In genomic region chrX:97563531-97564133, GRCh38 we compare ENCODE assay signal across 8 cellular contexts.
DNase-seq lines count a peak whose midpoint lies in the region; ATAC-seq and TF ChIP-seq lines count a peak whose summit lies in the region.

No MANE protein-coding gene starts in this region.

- ATAC-seq in GM18867 (IDR thresholded peaks at IDR 0.05; ENCODE audit: unreplicated experiment) (peak; percentile 99), HG03064 (IDR thresholded peaks at IDR 0.05; ENCODE audit: low read depth, unreplicated experiment) (peak; percentile 99), aorta (ENCODE audit: low FRiP score) (peak; percentile 70)

- peak overlapping the region; percentile 69 for H3K4me3 Mint-ChIP-seq in activated T-cell treated with anti-CD3 and anti-CD28 coated beads, Interleukin-2, amount 50 U/mL, for 24 hours

- TF ChIP-seq CTCF in fibroblast of pulmonary artery (IDR thresholded peaks at IDR 0.05; ENCODE audit: low read length, missing control alignments), result no peak

- H3K36me3 Mint-ChIP-seq in activated T-cell treated with anti-CD3 and anti-CD28 coated beads, Interleukin-2, amount 50 U/mL, for 24 hours (ENCODE audit: low read depth), result no peaks in the 10 kb centered on the region

- DNase-seq in ACHN (peak; percentile 70), NOMO-1 (lab: John Stamatoyannopoulos, UW; ENCODE audit: unreplicated experiment in 2 of 2) (peak; percentile 71 to 86), fibroblast of pulmonary artery (ENCODE audit: low read depth) (peak; percentile 72), pulmonary artery endothelial cell (ENCODE audit: low read depth, low spot score) (peak; percentile 17), aorta (peak in 1 of 2 donors; percentile 63)
- DNase-seq in activated T-cell treated with anti-CD3 and anti-CD28 coated beads, Interleukin-2, amount 50 U/mL, for 24 hours, result peak; percentile 49

- peak overlapping the region; percentile 85 for H3K27ac Mint-ChIP-seq in activated T-cell treated with anti-CD3 and anti-CD28 coated beads, Interleukin-2, amount 50 U/mL, for 24 hours

- H3K27me3 ChIP-seq in aorta (ENCODE audit: control insufficient read depth in 1 of 2, insufficient read depth in 2 of 2, low read length in 1 of 2), result no peaks in the 10 kb centered on the region

- H3K27me3 Mint-ChIP-seq in activated T-cell treated with anti-CD3 and anti-CD28 coated beads, Interleukin-2, amount 50 U/mL, for 24 hours, result no peaks in the 10 kb centered on the region

- peaks cover 26% of the 10 kb centered on the region for H3K4me1 Mint-ChIP-seq in activated T-cell treated with anti-CD3 and anti-CD28 coated beads, Interleukin-2, amount 50 U/mL, for 24 hours (ENCODE audit: low read depth)

- no peaks in the 10 kb centered on the region for H3K36me3 ChIP-seq in aorta (ENCODE audit: control insufficient read depth in 1 of 2, insufficient read depth in 2 of 2, low read length in 1 of 2)

- H3K4me1 ChIP-seq in aorta (ENCODE audit: control insufficient read depth in 1 of 2, insufficient read depth in 2 of 2, low read length in 2 of 2), result no peaks in the 10 kb centered on the region

- intact Hi-C loops in aorta (cut with DNase I), result no loop called here

- no peak overlapping the region for H3K27ac ChIP-seq in aorta (ENCODE audit: low read depth in 1 of 2, low read length in 2 of 2)

- in situ Hi-C loops in ACHN (cut with HindIII; ENCODE audit: low pct_ligation_motif_present, low pct_unique_long_range_greater_than_20kb, low sequenced_read_pairs), result no loop called here

- WGBS in aorta, 2 donors, result 2 to 32% methylated on average over 4 of the region's 4 CpGs

- no peaks in the 10 kb centered on the region for H3K9me3 ChIP-seq in aorta (ENCODE audit: control insufficient read depth, low read length)

- H3K4me3 ChIP-seq in fibroblast of pulmonary artery (replicated peaks; ENCODE audit: low read depth, low read length) (peak overlapping the region; percentile 40), aorta (ENCODE audit: low read length in 2 of 2) (peak overlapping the region in 1 of 2 donors; percentile 40)

- no peaks in the 10 kb centered on the region for H3K9me3 Mint-ChIP-seq in activated T-cell treated with anti-CD3 and anti-CD28 coated beads, Interleukin-2, amount 50 U/mL, for 24 hours
